11 cellular contexts compared by ENCODE assay signal in genomic region chr9:92970467-92970923, GRCh38. TPM values are rescaled to one million over a fixed set of nuclear protein-coding genes. Genes with fewer than 3 reads are reported as not detected.
DNase-seq lines count a peak whose midpoint lies in the region; FAIRE-seq and TF ChIP-seq lines count a peak whose summit lies in the region.
"Had no signal": no experiment of that assay in that cellular context is flagged by ENCODE, and none has a peak within 500 bp of the region (broad histone marks: within the 10 kb centered on the region; RNA-seq: fewer than 3 reads in every experiment).

No MANE protein-coding gene starts in this region.

- DNase-seq in AG08395 (ENCODE audit: low spot score) (peak; percentile 61), H54 (ENCODE audit: insufficient read length, low spot score) (no peak), keratinocyte (ENCODE audit: low read depth, low spot score) (peak; percentile 33), COR-L47 (lab: John Stamatoyannopoulos, UW) (no peak), right atrium auricular region (ENCODE audit: low spot score) (no peak), DMS153 (lab: John Stamatoyannopoulos, UW) (no peak), colonic mucosa (no peak)
- peak; percentile 6 for DNase-seq in activated T-helper 2 cell treated with anti-CD3 and anti-CD28 coated beads, Interferon-gamma antibody, Interleukin-2, Interleukin-4, amounts not matched to agents 10 μg/mL and 5 μg/mL and 100 μg/mL, durations not matched to agents 14 hours and 24 hours and 36 hours (ENCODE audit: low spot score)
- DNase-seq: SHP77 treated with DMSO at 0.1 percent for 48 hours; stimulated activated naive CD4-positive, alpha-beta T cell had no signal

- H3K9ac ChIP-seq in keratinocyte (ENCODE audit: control insufficient read depth, extremely low read depth, insufficient read depth, low read length) (no peak overlapping the region), colonic mucosa (ENCODE audit: low read depth in 2 of 2, low read length in 2 of 2) (no peak overlapping the region)

- H3K27ac ChIP-seq in keratinocyte (ENCODE audit: control insufficient read depth, insufficient read depth, low read length) = no peak overlapping the region
- H3K27ac ChIP-seq in right atrium auricular region = no peak overlapping the region
- no peak overlapping the region for H3K27ac ChIP-seq in colonic mucosa

- FAIRE-seq in H54 (lab: Jason Lieb, UNC) = peak; percentile 55
- peak; percentile 71 for FAIRE-seq in keratinocyte (lab: Jason Lieb, UNC)
- FAIRE-seq: colon had no signal

- H3K4me1 Mint-ChIP-seq in activated T-helper 2 cell treated with anti-CD3 and anti-CD28 coated beads, Interferon-gamma antibody, Interleukin-2, Interleukin-4, amounts not matched to agents 10 μg/mL and 5 μg/mL and 100 μg/mL, durations not matched to agents 14 hours and 24 hours and 36 hours (ENCODE audit: low read depth) = peaks cover 65% of the 10 kb centered on the region

- H2AFZ ChIP-seq in keratinocyte (ENCODE audit: control insufficient read depth, low read length) = no peak overlapping the region

- H3K4me3 ChIP-seq in keratinocyte (ENCODE audit: control insufficient read depth in 2 of 3, extremely low read depth in 1 of 3, insufficient read depth in 2 of 3, low read depth in 1 of 3, low read length in 3 of 3) (no peak overlapping the region), right atrium auricular region (no peak overlapping the region), colonic mucosa (no peak overlapping the region)

- no peaks in the 10 kb centered on the region for H4K20me1 ChIP-seq in keratinocyte (ENCODE audit: control insufficient read depth, extremely low read depth, insufficient read depth, low read length)

- no peaks in the 10 kb centered on the region for H3K27me3 Mint-ChIP-seq in activated T-helper 2 cell treated with anti-CD3 and anti-CD28 coated beads, Interferon-gamma antibody, Interleukin-2, Interleukin-4, amounts not matched to agents 10 μg/mL and 5 μg/mL and 100 μg/mL, durations not matched to agents 14 hours and 24 hours and 36 hours (ENCODE audit: low read depth)

- H3K27me3 ChIP-seq in keratinocyte (ENCODE audit: control insufficient read depth, extremely low read depth, insufficient read depth, low read length) (peaks cover 6% of the 10 kb centered on the region), right atrium auricular region (no peaks in the 10 kb centered on the region), colonic mucosa (no peaks in the 10 kb centered on the region)

- no peak for TF ChIP-seq POLR2A in H54 (IDR thresholded peaks at IDR 0.05; ENCODE audit: low read depth, low read length)

- H3K9me3 ChIP-seq in keratinocyte (ENCODE audit: control insufficient read depth, low read depth, low read length) (no peaks in the 10 kb centered on the region), right atrium auricular region (no peaks in the 10 kb centered on the region), colonic mucosa (no peaks in the 10 kb centered on the region)

- H3K36me3 ChIP-seq in keratinocyte (ENCODE audit: control insufficient read depth in 2 of 2, extremely low read depth in 1 of 2, insufficient read depth in 2 of 2, low read length in 2 of 2) (no peaks in the 10 kb centered on the region), right atrium auricular region (no peaks in the 10 kb centered on the region), colonic mucosa (no peaks in the 10 kb centered on the region)

- TF ChIP-seq CTCF in keratinocyte (optimal IDR thresholded peaks at IDR 0.05 in 1 of 3, IDR thresholded peaks at IDR 0.05 in 1 of 3, conservative IDR thresholded peaks at IDR 0.05 in 1 of 3; ENCODE audit: extremely low read depth in 1 of 3, insufficient read depth in 2 of 3, low read length in 3 of 3) = no peak
- TF ChIP-seq CTCF in right atrium auricular region (IDR thresholded peaks at IDR 0.05) = no peak
- no peak for TF ChIP-seq CTCF in colonic mucosa (IDR thresholded peaks at IDR 0.05)

- intact Hi-C loops in activated T-helper 2 cell treated with anti-CD3 and anti-CD28 coated beads, Interferon-gamma antibody, Interleukin-2, Interleukin-4, amounts not matched to agents 10 μg/mL and 5 μg/mL and 100 μg/mL, durations not matched to agents 14 hours and 24 hours and 36 hours (cut with micrococcal nuclease) = no loop called here
- intact Hi-C loops in colonic mucosa (cut with DNase I) = no loop called here

- no peak overlapping the region for H3K4me3 Mint-ChIP-seq in activated T-helper 2 cell treated with anti-CD3 and anti-CD28 coated beads, Interferon-gamma antibody, Interleukin-2, Interleukin-4, amounts not matched to agents 10 μg/mL and 5 μg/mL and 100 μg/mL, durations not matched to agents 14 hours and 24 hours and 36 hours (ENCODE audit: low read depth)

- H3K4me2 ChIP-seq in keratinocyte (ENCODE audit: control insufficient read depth, extremely low read depth, insufficient read depth, low read depth, low read length) = no peak overlapping the region

- no peaks in the 10 kb centered on the region for H3K79me2 ChIP-seq in keratinocyte (ENCODE audit: control insufficient read depth, insufficient read depth, low read length)

- no peaks in the 10 kb centered on the region for H3K9me1 ChIP-seq in keratinocyte (ENCODE audit: control insufficient read depth, extremely low read depth, insufficient read depth, low read length)

- dilution Hi-C loops in keratinocyte (cut with MboI; ENCODE audit: extremely low pct_ligation_motif_present, low sequenced_read_pairs) = no loop called here

- H3K27ac Mint-ChIP-seq in activated T-helper 2 cell treated with anti-CD3 and anti-CD28 coated beads, Interferon-gamma antibody, Interleukin-2, Interleukin-4, amounts not matched to agents 10 μg/mL and 5 μg/mL and 100 μg/mL, durations not matched to agents 14 hours and 24 hours and 36 hours = peak overlapping the region; percentile 89

- H3K36me3 Mint-ChIP-seq in activated T-helper 2 cell treated with anti-CD3 and anti-CD28 coated beads, Interferon-gamma antibody, Interleukin-2, Interleukin-4, amounts not matched to agents 10 μg/mL and 5 μg/mL and 100 μg/mL, durations not matched to agents 14 hours and 24 hours and 36 hours (ENCODE audit: low read depth) = peaks cover 43% of the 10 kb centered on the region

- H3K9me3 Mint-ChIP-seq in activated T-helper 2 cell treated with anti-CD3 and anti-CD28 coated beads, Interferon-gamma antibody, Interleukin-2, Interleukin-4, amounts not matched to agents 10 μg/mL and 5 μg/mL and 100 μg/mL, durations not matched to agents 14 hours and 24 hours and 36 hours = no peaks in the 10 kb centered on the region

- peaks cover 7% of the 10 kb centered on the region for H3K4me1 ChIP-seq in keratinocyte (ENCODE audit: control insufficient read depth, extremely low read depth, insufficient read depth, low read length)
- H3K4me1 ChIP-seq in right atrium auricular region = no peaks in the 10 kb centered on the region
- H3K4me1 ChIP-seq in colonic mucosa = no peaks in the 10 kb centered on the region

RNA-seq across cellular contexts. Expression of gene FGD3, which starts 23.2 kb away (rescaled TPM):
- 41.4 and 42.9 TPM in 2 replicates for total RNA-seq in activated T-helper 2 cell treated with anti-CD3 and anti-CD28 coated beads, Interferon-gamma antibody, Interleukin-2, Interleukin-4, amounts not matched to agents 10 μg/mL and 5 μg/mL and 100 μg/mL, durations not matched to agents 14 hours and 24 hours and 36 hours
- 0.21 to 0.61 TPM (median 0.22 TPM) in 3 replicates for polyA plus RNA-seq in keratinocyte
- polyA plus RNA-seq in keratinocyte (2011; ENCODE audit: low read depth) = 0.17 TPM
- 0.11 and 0.16 TPM in 2 replicates for polyA plus RNA-seq in keratinocyte (2011; cell fraction: cytosol; rRNA removed)
- 0.46 and 0.59 TPM in 2 replicates for polyA plus RNA-seq in keratinocyte (2011; cell fraction: nucleus; rRNA removed)
- polyA plus RNA-seq in keratinocyte (2012; ENCODE audit: low replicate concordance) = 0.21 and 0.52 TPM in 2 replicates
- polyA minus RNA-seq in keratinocyte = 0.16 to 0.43 TPM (median 0.16 TPM) in 3 replicates
- not detected for polyA minus RNA-seq in keratinocyte (2011; cell fraction: cytosol; rRNA and poly(A)+ RNA removed)
- 0.23 and 0.32 TPM in 2 replicates for polyA minus RNA-seq in keratinocyte (2011; cell fraction: nucleus; rRNA and poly(A)+ RNA removed)
- 1 to 10 TPM; 2.2 to 3.3 TPM for total RNA-seq in right atrium auricular region
- 1 to 10 TPM; 1.8 to 2.3 TPM for total RNA-seq in colonic mucosa

Comparison
In these comparisons a context has a peak if more than half of its experiments do, and no peak if none do; other contexts are left out.
1. DNase-seq: peak in AG08395 (single experiment), activated T-helper 2 cell treated with anti-CD3 and anti-CD28 coated beads, Interferon-gamma antibody, Interleukin-2, Interleukin-4, amounts not matched to agents 10 μg/mL and 5 μg/mL and 100 μg/mL, durations not matched to agents 14 hours and 24 hours and 36 hours (single experiment) and keratinocyte (single experiment); none in H54 (single experiment), COR-L47 (single experiment), right atrium auricular region (single experiment), DMS153 (single experiment) and colonic mucosa (single experiment).